ENCODE assay signal across 32 cellular contexts in genomic region chr7:156499247-156499881, GRCh38.
"Had no signal": no experiment of that assay in that cellular context is flagged by ENCODE, and none has a peak within 500 bp of the region (broad histone marks: within the 10 kb centered on the region; RNA-seq: fewer than 3 reads in every experiment).

No MANE protein-coding gene starts in this region.

- H3K9me3 Mint-ChIP-seq: activated CD4-positive, alpha-beta T cell treated with anti-CD3 and anti-CD28 coated beads, Interleukin-2, amount 10 ng/mL, durations not matched to agents 24 days and 14 days; activated CD8-positive, alpha-beta T cell treated with anti-CD3 and anti-CD28 coated beads for 36 hours; activated naive CD8-positive, alpha-beta T cell treated with anti-CD3 and anti-CD28 coated beads for 36 hours; activated T-cell treated with anti-CD3 and anti-CD28 coated beads, Interleukin-2, amount 50 U/mL, for 72 hours; activated T-helper 17 cell treated with anti-CD3 and anti-CD28 coated beads, Interleukin-2, amount 50 U/mL, for 72 hours had no signal

- H3K27ac Mint-ChIP-seq: activated CD4-positive, alpha-beta T cell treated with anti-CD3 and anti-CD28 coated beads, Interleukin-2, amount 10 ng/mL, durations not matched to agents 24 days and 14 days; activated CD8-positive, alpha-beta T cell treated with anti-CD3 and anti-CD28 coated beads for 36 hours; activated naive CD8-positive, alpha-beta T cell treated with anti-CD3 and anti-CD28 coated beads for 36 hours; activated T-cell treated with anti-CD3 and anti-CD28 coated beads, Interleukin-2, amount 50 U/mL, for 72 hours; activated T-helper 17 cell treated with anti-CD3 and anti-CD28 coated beads, Interleukin-2, amount 50 U/mL, for 72 hours had no signal

- DNase-seq: activated CD4-positive, alpha-beta T cell treated with anti-CD3 and anti-CD28 coated beads for 1 hour; activated CD4-positive, alpha-beta T cell treated with anti-CD3 and anti-CD28 coated beads, Interleukin-2, amount 10 ng/mL, durations not matched to agents 24 days and 14 days; activated CD4-positive, alpha-beta T cell treated with anti-CD3 and anti-CD28 coated beads, Interleukin-2, amount 50 U/mL, for 4 hours; activated CD4-positive, CD25-positive, alpha-beta regulatory T cell; activated CD8-positive, alpha-beta T cell treated with anti-CD3 and anti-CD28 coated beads for 36 hours; activated effector memory CD4-positive, alpha-beta T cell treated with anti-CD3 and anti-CD28 coated beads, Interleukin-2, amount 50 U/mL, for 16 hours; activated naive CD4-positive, alpha-beta T cell; activated naive CD4-positive, alpha-beta T cell treated with anti-CD3 and anti-CD28 coated beads, Interleukin-2, amount 50 U/mL, for 16 hours; activated naive CD8-positive, alpha-beta T cell treated with anti-CD3 and anti-CD28 coated beads for 36 hours; activated T-cell treated with anti-CD3 and anti-CD28 coated beads, Interleukin-2, amount 50 U/mL, for 1 hour; activated T-cell treated with anti-CD3 and anti-CD28 coated beads, Interleukin-2, amount 50 U/mL, for 72 hours; amygdala; MM.1S; NCI-H1048; NCI-H1105 treated with DMSO at 0.1 percent for 48 hours; NCI-H1436; NCI-H1694; NCI-H1930; NCI-H2081 treated with DMSO at 0.1 percent for 48 hours; NCI-H510A; NCI-H526; NCI-H748 treated with DMSO at 0.1 percent for 48 hours; OCI-M1; Right ventricle myocardium superior; SW 1271; T-helper 1 cell; T-helper 2 cell; T-helper 9 cell; WERI-Rb-1 had no signal

- H3K27me3 Mint-ChIP-seq: activated CD4-positive, alpha-beta T cell treated with anti-CD3 and anti-CD28 coated beads, Interleukin-2, amount 10 ng/mL, durations not matched to agents 24 days and 14 days; activated naive CD8-positive, alpha-beta T cell treated with anti-CD3 and anti-CD28 coated beads for 36 hours; activated T-helper 17 cell treated with anti-CD3 and anti-CD28 coated beads, Interleukin-2, amount 50 U/mL, for 72 hours had no signal

- H3K9ac ChIP-seq: KMS-11 had no signal

- ATAC-seq: activated CD8-positive, alpha-beta T cell treated with anti-CD3 and anti-CD28 coated beads for 36 hours; activated T-cell treated with anti-CD3 and anti-CD28 coated beads, Interleukin-2, amount 50 U/mL, for 72 hours; activated T-helper 17 cell treated with anti-CD3 and anti-CD28 coated beads, Interleukin-2, amount 50 U/mL, for 72 hours had no signal

- H3K4me2 ChIP-seq: KMS-11 had no signal

- H3K36me3 Mint-ChIP-seq: activated naive CD8-positive, alpha-beta T cell treated with anti-CD3 and anti-CD28 coated beads for 36 hours had no signal

- H3K27ac ChIP-seq: ascending aorta, KMS-11, WERI-Rb-1 had no signal

- H3K36me3 ChIP-seq: ascending aorta, WERI-Rb-1 had no signal

- H3K4me1 ChIP-seq: ascending aorta had no signal

- H3K27me3 ChIP-seq: ascending aorta had no signal

- H3K4me3 ChIP-seq: ascending aorta had no signal

- H3K4me3 Mint-ChIP-seq: activated CD4-positive, alpha-beta T cell treated with anti-CD3 and anti-CD28 coated beads, Interleukin-2, amount 10 ng/mL, durations not matched to agents 24 days and 14 days; activated CD8-positive, alpha-beta T cell treated with anti-CD3 and anti-CD28 coated beads for 36 hours; activated naive CD8-positive, alpha-beta T cell treated with anti-CD3 and anti-CD28 coated beads for 36 hours; activated T-cell treated with anti-CD3 and anti-CD28 coated beads, Interleukin-2, amount 50 U/mL, for 72 hours; activated T-helper 17 cell treated with anti-CD3 and anti-CD28 coated beads, Interleukin-2, amount 50 U/mL, for 72 hours had no signal

- H3K4me1 Mint-ChIP-seq: activated CD4-positive, alpha-beta T cell treated with anti-CD3 and anti-CD28 coated beads, Interleukin-2, amount 10 ng/mL, durations not matched to agents 24 days and 14 days; activated naive CD8-positive, alpha-beta T cell treated with anti-CD3 and anti-CD28 coated beads for 36 hours; activated T-helper 17 cell treated with anti-CD3 and anti-CD28 coated beads, Interleukin-2, amount 50 U/mL, for 72 hours had no signal
